9 cellular contexts compared by ENCODE assay signal in genomic region chr16:667113-667779, GRCh38. TPM values are rescaled to one million over a fixed set of nuclear protein-coding genes. Genes with fewer than 3 reads are reported as not detected.
DNase-seq lines count a peak whose midpoint lies in the region; ATAC-seq and TF ChIP-seq lines count a peak whose summit lies in the region.
"Had no signal": no experiment of that assay in that cellular context is flagged by ENCODE, and none has a peak within 500 bp of the region (broad histone marks: within the 10 kb centered on the region; RNA-seq: fewer than 3 reads in every experiment).

No MANE protein-coding gene starts in this region.

- WGBS in gastroesophageal sphincter (ENCODE audit: low coverage in 1 of 2), 2 donors: 68 to 80% methylated on average over 2 to 6 of the region's 22 CpGs

- TF ChIP-seq CTCF in SU-DHL-6 (IDR thresholded peaks at IDR 0.05; ENCODE audit: insufficient read depth, low read length, poor library complexity, severe bottlenecking) (no peak), gastroesophageal sphincter (IDR thresholded peaks at IDR 0.05) (no peak)

- H3K79me2 ChIP-seq in SU-DHL-6 (ENCODE audit: insufficient read depth, low read length): peaks cover 8% of the 10 kb centered on the region; the same call in 1 of the 2 replicates

- H3K9me2 ChIP-seq in SU-DHL-6 (replicated peaks; ENCODE audit: insufficient read depth, low read length): no peaks in the 10 kb centered on the region

- H3K9me3 ChIP-seq in SU-DHL-6 (ENCODE audit: insufficient read depth, low read length): no peaks in the 10 kb centered on the region
- no peaks in the 10 kb centered on the region for H3K9me3 ChIP-seq in gastroesophageal sphincter

- H3K27me3 ChIP-seq in SU-DHL-6 (ENCODE audit: low read length) (no peaks in the 10 kb centered on the region), gastroesophageal sphincter (no peaks in the 10 kb centered on the region)

- H2AFZ ChIP-seq in SU-DHL-6 (ENCODE audit: low read depth, low read length, severe bottlenecking): no peak overlapping the region

- no peaks in the 10 kb centered on the region for H3F3A ChIP-seq in SU-DHL-6 (ENCODE audit: insufficient read depth)

- ATAC-seq in gastroesophageal sphincter (no peak), GM21515 (IDR thresholded peaks at IDR 0.05; ENCODE audit: unreplicated experiment) (no peak)
- ATAC-seq in stimulated activated memory B cell treated with anti-CD40 and anti-IgM and Interleukin-4, amounts not matched to agents 10 μg/mL and 1 μg/mL and 100 μg/mL, for 72 hours: no peak

- peak overlapping the region; percentile 82 for H3K27ac Mint-ChIP-seq in stimulated activated memory B cell treated with anti-CD40 and anti-IgM and Interleukin-4, amounts not matched to agents 10 μg/mL and 1 μg/mL and 100 μg/mL, for 72 hours

- no peak for TF ChIP-seq POLR2A in gastroesophageal sphincter (IDR thresholded peaks at IDR 0.05)

- peak overlapping the region; percentile 26 for H3K4me2 ChIP-seq in SU-DHL-6 (ENCODE audit: low read depth, low read length, poor library complexity, severe bottlenecking)

- H3K27ac ChIP-seq in SU-DHL-6 (ENCODE audit: low read depth, low read length) (no peak overlapping the region), gastroesophageal sphincter (peak overlapping the region in 3 of 4 donors; percentile 83 to 93 (median 90))

- H4K20me1 ChIP-seq in SU-DHL-6 (ENCODE audit: low read depth, low read length): no peaks in the 10 kb centered on the region

- H3K36me3 ChIP-seq in SU-DHL-6 (ENCODE audit: low read length): no peaks in the 10 kb centered on the region
- H3K36me3 ChIP-seq in gastroesophageal sphincter: peaks cover 0 to 34% of the 10 kb centered on the region in 2 donors

- H3K9ac ChIP-seq in SU-DHL-6 (ENCODE audit: low read length): peak overlapping the region; percentile 96

- H3K9me3 Mint-ChIP-seq in stimulated activated memory B cell treated with anti-CD40 and anti-IgM and Interleukin-4, amounts not matched to agents 10 μg/mL and 1 μg/mL and 100 μg/mL, for 72 hours: no peaks in the 10 kb centered on the region

- H3K4me3 ChIP-seq in SU-DHL-6 (ENCODE audit: insufficient read depth, low read length, poor library complexity, severe bottlenecking) (no peak overlapping the region), gastroesophageal sphincter (peak overlapping the region in 1 of 2 donors; percentile 76)

- no peak for TF ChIP-seq EP300 in gastroesophageal sphincter (IDR thresholded peaks at IDR 0.05)

- H3K4me1 Mint-ChIP-seq in stimulated activated memory B cell treated with anti-CD40 and anti-IgM and Interleukin-4, amounts not matched to agents 10 μg/mL and 1 μg/mL and 100 μg/mL, for 72 hours: peaks cover 7% of the 10 kb centered on the region

- no peaks in the 10 kb centered on the region for H3K27me3 Mint-ChIP-seq in stimulated activated memory B cell treated with anti-CD40 and anti-IgM and Interleukin-4, amounts not matched to agents 10 μg/mL and 1 μg/mL and 100 μg/mL, for 72 hours

- peaks cover 22% of the 10 kb centered on the region for H3K36me3 Mint-ChIP-seq in stimulated activated memory B cell treated with anti-CD40 and anti-IgM and Interleukin-4, amounts not matched to agents 10 μg/mL and 1 μg/mL and 100 μg/mL, for 72 hours

- no peak overlapping the region for H3K4me3 Mint-ChIP-seq in stimulated activated memory B cell treated with anti-CD40 and anti-IgM and Interleukin-4, amounts not matched to agents 10 μg/mL and 1 μg/mL and 100 μg/mL, for 72 hours

- peak; percentile 25 for DNase-seq in DMS79 (lab: John Stamatoyannopoulos, UW)
- no peak for DNase-seq in DMS79 treated with DMSO at 0.1 percent for 48 hours (lab: John Stamatoyannopoulos, UW)
- DNase-seq in NCI-H82 (lab: John Stamatoyannopoulos, UW): no peak
- no peak for DNase-seq in NCI-H1048 (lab: John Stamatoyannopoulos, UW)
- DNase-seq: 8988T had no signal

- H3K4me1 ChIP-seq in gastroesophageal sphincter: peaks cover 0 to 31% (median 11%) of the 10 kb centered on the region in 3 donors

RNA-seq across cellular contexts. Expression of gene RHOT2, which starts 0.7 kb away (rescaled TPM):
- 10 to 100 TPM; 50.2 to 64.0 (median 55.0) TPM for total RNA-seq in gastroesophageal sphincter

RNA-seq across cellular contexts. Expression of gene RHBDL1, which starts 8.2 kb away (rescaled TPM):
- 1 to 10 TPM in 3 of 4 donors, not detected in 1; 1.1 to 1.5 (median 1.3) TPM for total RNA-seq in gastroesophageal sphincter

RNA-seq across cellular contexts. Expression of gene STUB1, which starts 13.0 kb away (rescaled TPM):
- 100 to 1,000 TPM; 161 to 212 (median 179) TPM for total RNA-seq in gastroesophageal sphincter

RNA-seq across cellular contexts. Expression of gene JMJD8, which starts 16.9 kb away (rescaled TPM):
- 100 to 1,000 TPM in 1 of 4 donors, 10 to 100 TPM in 3; 70.2 to 109 (median 90.5) TPM for total RNA-seq in gastroesophageal sphincter

RNA-seq across cellular contexts. Expression of gene WDR90, which starts 18.1 kb away (rescaled TPM):
- 10 to 100 TPM in 3 of 4 donors, 1 to 10 TPM in 1; 8.5 to 21.2 (median 16.8) TPM for total RNA-seq in gastroesophageal sphincter
